Comparison of ENCODE assay signal across 8 cellular contexts in genomic region chr11:65546217-65546958, GRCh38. TPM values are rescaled to one million over a fixed set of nuclear protein-coding genes. Genes with fewer than 3 reads are reported as not detected.
DNase-seq lines count a peak whose midpoint lies in the region; ATAC-seq, FAIRE-seq and TF ChIP-seq lines count a peak whose summit lies in the region.

No MANE protein-coding gene starts in this region.

- H3K4me3 ChIP-seq in bronchial epithelial cell (ENCODE audit: low read depth, low read length): peak overlapping the region; percentile 41
- no peak overlapping the region for H3K4me3 ChIP-seq in mesenchymal stem cell (ENCODE audit: insufficient read depth in 1 of 2, low read depth in 1 of 2, low read length in 2 of 2)

- no peak overlapping the region for H3K23ac ChIP-seq in mesenchymal stem cell (ENCODE audit: low read length in 2 of 2)

- H2AK5ac ChIP-seq in mesenchymal stem cell (ENCODE audit: low read length, severe bottlenecking): no peak overlapping the region

- peaks cover 14% of the 10 kb centered on the region for H3K4me1 ChIP-seq in mesenchymal stem cell (ENCODE audit: control insufficient read depth, insufficient read depth, low read depth, low read length)

- H3K27me3 ChIP-seq in bronchial epithelial cell (ENCODE audit: control insufficient read depth, insufficient read depth, low read length) (no peaks in the 10 kb centered on the region), mesenchymal stem cell (ENCODE audit: control insufficient read depth in 1 of 2, insufficient read depth in 1 of 2, low read length in 2 of 2) (no peaks in the 10 kb centered on the region)

- H3K14ac ChIP-seq in mesenchymal stem cell (ENCODE audit: low read length in 2 of 2): no peak overlapping the region

- peak overlapping the region; percentile 40 for H3K4me2 ChIP-seq in mesenchymal stem cell (ENCODE audit: low read length, poor library complexity, severe bottlenecking)

- H3K4ac ChIP-seq in mesenchymal stem cell (ENCODE audit: low read depth in 1 of 2, low read length in 2 of 2): no peak overlapping the region

- no peak overlapping the region for H4K8ac ChIP-seq in mesenchymal stem cell (ENCODE audit: low read length)

- ATAC-seq in HG02759 (IDR thresholded peaks at IDR 0.05; ENCODE audit: unreplicated experiment) (peak; percentile 77), HG02973 (IDR thresholded peaks at IDR 0.05; ENCODE audit: unreplicated experiment) (no peak)

- no peaks in the 10 kb centered on the region for H3K36me3 ChIP-seq in bronchial epithelial cell (ENCODE audit: control insufficient read depth, insufficient read depth, low read length)
- peaks cover 61 to 75% of the 10 kb centered on the region in 2 experiments for H3K36me3 ChIP-seq in mesenchymal stem cell (ENCODE audit: control insufficient read depth in 1 of 2, insufficient read depth in 2 of 2, low read depth in 1 of 2, low read length in 2 of 2)

- H3K18ac ChIP-seq in mesenchymal stem cell (ENCODE audit: low read depth in 1 of 2, low read length in 2 of 2): no peak overlapping the region

- no peak overlapping the region for H2BK120ac ChIP-seq in mesenchymal stem cell (ENCODE audit: low read depth, low read length)

- no peak overlapping the region for H2BK15ac ChIP-seq in mesenchymal stem cell (ENCODE audit: low read depth, poor library complexity, severe bottlenecking)

- peaks cover 2% of the 10 kb centered on the region for H3K79me1 ChIP-seq in mesenchymal stem cell (replicated peaks; ENCODE audit: low read length, poor library complexity, severe bottlenecking)

- no peak overlapping the region for H2BK5ac ChIP-seq in mesenchymal stem cell (ENCODE audit: low read depth, low read length, poor library complexity, severe bottlenecking)

- H3K27ac ChIP-seq in VCaP: peak overlapping the region; percentile 98
- no peak overlapping the region for H3K27ac ChIP-seq in mesenchymal stem cell (ENCODE audit: low read length, poor library complexity, severe bottlenecking)

- TF ChIP-seq CTCF in VCaP (conservative IDR thresholded peaks at IDR 0.05) (no peak), bronchial epithelial cell (IDR thresholded peaks at IDR 0.05; ENCODE audit: insufficient read depth, low read length, severe bottlenecking) (no peak)

- 5% methylated on average over 52 of the region's 64 CpGs for WGBS in mesenchymal stem cell

- H3K9ac ChIP-seq in mesenchymal stem cell (ENCODE audit: low read length): no peak overlapping the region

- DNase-seq in GM12892 (ENCODE audit: insufficient read length) (peak; percentile 96), NCI-H187 (lab: John Stamatoyannopoulos, UW) (peak; percentile 78 to 93), bronchial epithelial cell (ENCODE audit: low read depth) (peak; percentile 62), mesenchymal stem cell (peak; percentile 60)
- DNase-seq in stimulated activated CD8-positive, alpha-beta memory T cell treated with anti-CD3 and anti-CD28 coated beads, Interleukin-4, amount 100 ng/mL, for 1 hour (ENCODE audit: low read depth in 2 of 2, low spot score in 1 of 2): peak; percentile 98 to 99

- no peak overlapping the region for H4K91ac ChIP-seq in mesenchymal stem cell (ENCODE audit: low read length)

- TF ChIP-seq POLR2A in GM12892 (IDR thresholded peaks at IDR 0.05; ENCODE audit: low read depth, low read length): no peak

- no peak overlapping the region for H2AFZ ChIP-seq in mesenchymal stem cell (ENCODE audit: low read depth, low read length)

- H3K9me3 ChIP-seq in mesenchymal stem cell (ENCODE audit: control insufficient read depth, low read length): no peaks in the 10 kb centered on the region

- FAIRE-seq in GM12892 (lab: Jason Lieb, UNC): peak; percentile 54
- FAIRE-seq in bronchial epithelial cell (lab: Jason Lieb, UNC): no peak

- H2BK12ac ChIP-seq in mesenchymal stem cell (ENCODE audit: low read length in 2 of 2): no peak overlapping the region

RNA-seq across cellular contexts. Expression of gene LTBP3, which starts 11.8 kb away (rescaled TPM):
- 3.7 TPM for polyA plus RNA-seq in GM12892 (2012; ENCODE audit: missing spikeins)
- 22.5 and 35.0 TPM in 2 replicates for total RNA-seq in bronchial epithelial cell
- polyA plus RNA-seq in mesenchymal stem cell (2013, experiment 1 of 2): 52.8 TPM
- polyA plus RNA-seq in mesenchymal stem cell (2013, experiment 2 of 2): 46.9 TPM

RNA-seq across cellular contexts. Expression of gene SCYL1, which starts 21.5 kb away (rescaled TPM):
- 24.6 TPM for polyA plus RNA-seq in GM12892 (2012; ENCODE audit: missing spikeins)
- total RNA-seq in bronchial epithelial cell: 49.5 and 64.5 TPM in 2 replicates
- 114 TPM for polyA plus RNA-seq in mesenchymal stem cell (2013, experiment 1 of 2)
- 115 TPM for polyA plus RNA-seq in mesenchymal stem cell (2013, experiment 2 of 2)

RNA-seq across cellular contexts. Expression of gene ZNRD2, which starts 23.9 kb away (rescaled TPM):
- 27.5 TPM for polyA plus RNA-seq in GM12892 (2012; ENCODE audit: missing spikeins)
- 30.3 and 43.4 TPM in 2 replicates for total RNA-seq in bronchial epithelial cell
- polyA plus RNA-seq in mesenchymal stem cell (2013, experiment 1 of 2): 64.9 TPM
- 59.8 TPM for polyA plus RNA-seq in mesenchymal stem cell (2013, experiment 2 of 2)

RNA-seq across cellular contexts. Expression of gene FAM89B, which starts 25.9 kb away (rescaled TPM):
- polyA plus RNA-seq in GM12892 (2012; ENCODE audit: missing spikeins): 11.8 TPM
- 10.6 and 10.8 TPM in 2 replicates for total RNA-seq in bronchial epithelial cell
- 50.0 TPM for polyA plus RNA-seq in mesenchymal stem cell (2013, experiment 1 of 2)
- polyA plus RNA-seq in mesenchymal stem cell (2013, experiment 2 of 2): 53.5 TPM

RNA-seq across cellular contexts. Expression of gene EHBP1L1, which starts 29.5 kb away (rescaled TPM):
- polyA plus RNA-seq in GM12892 (2012; ENCODE audit: missing spikeins): 36.8 TPM
- 31.6 and 62.0 TPM in 2 replicates for total RNA-seq in bronchial epithelial cell
- 22.5 TPM for polyA plus RNA-seq in mesenchymal stem cell (2013, experiment 1 of 2)
- polyA plus RNA-seq in mesenchymal stem cell (2013, experiment 2 of 2): 22.6 TPM
